Comparison of ENCODE assay signal across 11 cellular contexts in genomic region chr20:64119681-64120341, GRCh38. TPM values are rescaled to one million over a fixed set of nuclear protein-coding genes. Genes with fewer than 3 reads are reported as not detected.
DNase-seq lines count a peak whose midpoint lies in the region; ATAC-seq and TF ChIP-seq lines count a peak whose summit lies in the region.
"Had no signal": no experiment of that assay in that cellular context is flagged by ENCODE, and none has a peak within 500 bp of the region (broad histone marks: within the 10 kb centered on the region; RNA-seq: fewer than 3 reads in every experiment).

No MANE protein-coding gene starts in this region.

- H3K27me3 Mint-ChIP-seq in activated naive CD8-positive, alpha-beta T cell treated with anti-CD3 and anti-CD28 coated beads, Interleukin-2, amount 50 U/mL, for 24 hours: peaks cover 5% of the 10 kb centered on the region
- H3K27me3 Mint-ChIP-seq in memory B cell: no peaks in the 10 kb centered on the region

- ATAC-seq in Right ventricle myocardium inferior (peak; percentile 16), memory B cell (ENCODE audit: low read depth) (peak; percentile 3), GM19455 (IDR thresholded peaks at IDR 0.05; ENCODE audit: unreplicated experiment) (no peak)
- no peak for ATAC-seq in activated naive CD8-positive, alpha-beta T cell treated with anti-CD3 and anti-CD28 coated beads, Interleukin-2, amount 50 U/mL, for 24 hours

- no peaks in the 10 kb centered on the region for H3K9me3 ChIP-seq in right atrium auricular region
- H3K9me3 ChIP-seq: ovary had no signal

- intact Hi-C loops in Right ventricle myocardium inferior (cut with DNase I): loop anchor here (1.0 to 2.0 kb wide), 2 partner anchors 37 to 81 kb away; no protein-coding TSS in a partner anchor

- peak overlapping the region; percentile 81 for H3K27ac Mint-ChIP-seq in activated naive CD8-positive, alpha-beta T cell treated with anti-CD3 and anti-CD28 coated beads, Interleukin-2, amount 50 U/mL, for 24 hours
- peak overlapping the region; percentile 76 for H3K27ac Mint-ChIP-seq in memory B cell

- H3K4me3 Mint-ChIP-seq in activated naive CD8-positive, alpha-beta T cell treated with anti-CD3 and anti-CD28 coated beads, Interleukin-2, amount 50 U/mL, for 24 hours: peak overlapping the region; percentile 17
- H3K4me3 Mint-ChIP-seq in memory B cell: peak overlapping the region; percentile 77

- H3K4me1 Mint-ChIP-seq in activated naive CD8-positive, alpha-beta T cell treated with anti-CD3 and anti-CD28 coated beads, Interleukin-2, amount 50 U/mL, for 24 hours: peaks cover 9% of the 10 kb centered on the region
- peaks cover 6% of the 10 kb centered on the region for H3K4me1 Mint-ChIP-seq in memory B cell

- H3K36me3 Mint-ChIP-seq in activated naive CD8-positive, alpha-beta T cell treated with anti-CD3 and anti-CD28 coated beads, Interleukin-2, amount 50 U/mL, for 24 hours (ENCODE audit: low read depth): no peaks in the 10 kb centered on the region
- H3K36me3 Mint-ChIP-seq in memory B cell: no peaks in the 10 kb centered on the region

- peaks cover 0 to 8% of the 10 kb centered on the region in 2 donors for H3K4me1 ChIP-seq in right atrium auricular region

- TF ChIP-seq CTCF in right atrium auricular region (IDR thresholded peaks at IDR 0.05): no peak

- H3K9me3 Mint-ChIP-seq in activated naive CD8-positive, alpha-beta T cell treated with anti-CD3 and anti-CD28 coated beads, Interleukin-2, amount 50 U/mL, for 24 hours: no peaks in the 10 kb centered on the region
- H3K9me3 Mint-ChIP-seq in memory B cell: no peaks in the 10 kb centered on the region

- H3K4me3 ChIP-seq in right atrium auricular region: peak overlapping the region in 1 of 2 donors; percentile 24
- H3K4me3 ChIP-seq: ovary had no signal

- H3K27ac ChIP-seq in right atrium auricular region: no peak overlapping the region
- H3K27ac ChIP-seq: ovary had no signal

- no peak for DNase-seq in Right ventricle myocardium inferior (ENCODE audit: missing footprints)
- DNase-seq in right atrium auricular region (ENCODE audit: low spot score): no peak
- no peak for DNase-seq in activated naive CD8-positive, alpha-beta T cell treated with anti-CD3 and anti-CD28 coated beads, Interleukin-2, amount 50 U/mL, for 24 hours
- no peak for DNase-seq in memory B cell (ENCODE audit: low spot score in 2 of 2)
- DNase-seq in SW480 (ENCODE audit: low spot score): no peak
- DNase-seq in stimulated activated naive CD4-positive, alpha-beta T cell (lab: John Stamatoyannopoulos, UW): no peak
- no peak for DNase-seq in NCI-H1417 treated with DMSO at 0.1 percent for 48 hours (lab: John Stamatoyannopoulos, UW)

- H3K36me3 ChIP-seq in right atrium auricular region: no peaks in the 10 kb centered on the region
- H3K36me3 ChIP-seq: ovary had no signal

- no peaks in the 10 kb centered on the region for H3K27me3 ChIP-seq in right atrium auricular region
- H3K27me3 ChIP-seq: ovary had no signal

RNA-seq across cellular contexts. Expression of gene NPBWR2, which starts 12.4 kb away (rescaled TPM):
- total RNA-seq in Right ventricle myocardium inferior (not detected), right atrium auricular region (not detected)
- total RNA-seq: NCI-H460, ovary, subcutaneous adipose tissue had no signal

RNA-seq across cellular contexts. Expression of gene LKAAEAR1, which starts 35.6 kb away (rescaled TPM):
- not detected for total RNA-seq in Right ventricle myocardium inferior
- total RNA-seq in right atrium auricular region: not detected
- total RNA-seq: NCI-H460, subcutaneous adipose tissue had no signal

RNA-seq across cellular contexts. Expression of gene OPRL1, which starts 39.9 kb away (rescaled TPM):
- total RNA-seq in Right ventricle myocardium inferior (0.49 TPM), right atrium auricular region (1 to 10 TPM in 1 of 2 donors, under 1 TPM in 1; 0.75 to 1.4 TPM)

RNA-seq across cellular contexts. Expression of gene RGS19, which starts 40.5 kb away (rescaled TPM):
- 6.6 TPM for total RNA-seq in Right ventricle myocardium inferior
- 10 to 100 TPM in 1 of 2 donors, 1 to 10 TPM in 1; 7.8 to 14.1 TPM for total RNA-seq in right atrium auricular region

RNA-seq across cellular contexts. Expression of gene MYT1, which starts 44.4 kb away (rescaled TPM):
- total RNA-seq in Right ventricle myocardium inferior (0.16 TPM), right atrium auricular region (under 1 TPM in 1 of 2 donors, not detected in 1; 0.15 TPM)
- total RNA-seq: NCI-H460, subcutaneous adipose tissue had no signal

Comparison
In these comparisons a context has a peak if more than half of its experiments do, and no peak if none do; other contexts are left out.
1. ATAC-seq: peak in Right ventricle myocardium inferior (single experiment) and memory B cell (single experiment); none in activated naive CD8-positive, alpha-beta T cell treated with anti-CD3 and anti-CD28 coated beads, Interleukin-2, amount 50 U/mL, for 24 hours (single experiment) and GM19455 (single experiment).